Comparison of ENCODE assay signal across 12 cellular contexts in the genomic region with DNA sequence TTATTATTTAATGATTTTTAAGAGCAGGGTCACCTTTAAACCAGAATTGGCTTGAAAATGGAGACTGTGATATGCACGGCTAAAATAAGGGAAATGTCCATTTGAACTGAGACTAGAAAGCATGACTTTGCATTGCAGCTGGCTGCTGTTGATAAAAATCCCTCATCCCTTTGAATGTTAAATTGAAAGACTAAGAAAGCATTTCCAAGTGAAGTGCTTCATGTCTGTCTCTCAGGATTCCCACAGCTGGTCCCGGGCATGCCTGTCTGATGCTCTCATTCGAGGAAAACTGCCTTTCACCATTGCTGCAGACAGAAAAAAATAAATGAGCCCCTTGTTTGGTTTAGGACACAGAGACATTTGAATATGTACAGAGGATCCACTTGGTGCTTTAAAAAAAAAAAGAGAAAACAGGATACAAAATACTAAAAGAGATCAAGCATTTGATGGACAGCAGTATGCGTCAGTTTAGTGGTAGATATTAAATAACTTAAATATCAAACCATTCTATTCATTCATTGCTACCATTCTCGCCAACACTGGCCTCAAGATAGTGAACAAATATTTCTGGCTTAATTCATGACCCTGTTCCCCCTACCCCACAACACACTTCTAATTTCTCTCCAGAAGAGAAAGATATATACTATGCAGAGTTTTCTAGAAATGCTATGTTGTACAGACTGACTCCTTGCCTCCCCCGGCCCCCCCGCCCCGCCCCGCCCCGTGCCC. TPM values are rescaled to one million over a fixed set of nuclear protein-coding genes. Genes with fewer than 3 reads are reported as not detected.
DNase-seq lines count a peak whose midpoint lies in the region; ATAC-seq and TF ChIP-seq lines count a peak whose summit lies in the region.
"Had no signal": no experiment of that assay in that cellular context is flagged by ENCODE, and none has a peak within 500 bp of the region (broad histone marks: within the 10 kb centered on the region; RNA-seq: fewer than 3 reads in every experiment).

No MANE protein-coding gene starts in this region.

- TF ChIP-seq EP300 in sigmoid colon (IDR thresholded peaks at IDR 0.05) = no peak

- H3K36me3 ChIP-seq in OCI-LY1 (ENCODE audit: insufficient read depth, low read length) = no peaks in the 10 kb centered on the region
- no peaks in the 10 kb centered on the region for H3K36me3 ChIP-seq in BE2C
- no peaks in the 10 kb centered on the region for H3K36me3 ChIP-seq in sigmoid colon
- H3K36me3 ChIP-seq: adrenal gland, SJSA1 had no signal

- H3K4me3 Mint-ChIP-seq in immature natural killer cell = peak overlapping the region; percentile 59 to 83 (median 71)
- H3K4me3 Mint-ChIP-seq in stimulated activated naive B cell treated with anti-CD40 and anti-IgM and Interleukin-4, amounts not matched to agents 10 μg/mL and 1 μg/mL and 100 μg/mL, for 72 hours = peak overlapping the region; percentile 94 to 95

- no peaks in the 10 kb centered on the region for H3K9me3 ChIP-seq in OCI-LY1 (ENCODE audit: low read length)
- H3K9me3 ChIP-seq in BE2C = no peaks in the 10 kb centered on the region
- H3K9me3 ChIP-seq in sigmoid colon = no peaks in the 10 kb centered on the region
- H3K9me3 ChIP-seq: adrenal gland, SJSA1 had no signal

- no peaks in the 10 kb centered on the region for H3K79me2 ChIP-seq in OCI-LY1 (ENCODE audit: insufficient read depth, low read length)

- no peaks in the 10 kb centered on the region for H3K9me2 ChIP-seq in OCI-LY1 (ENCODE audit: low read depth, low read length)

- intact Hi-C loops in sigmoid colon (cut with DNase I) = no loop called here

- TF ChIP-seq CTCF in OCI-LY1 (IDR thresholded peaks at IDR 0.05; ENCODE audit: low read length) = no peak
- TF ChIP-seq CTCF in BE2C (IDR thresholded peaks at IDR 0.05; ENCODE audit: low read depth, low read length) = no peak
- TF ChIP-seq CTCF in sigmoid colon (IDR thresholded peaks at IDR 0.05) = no peak

- no peak for TF ChIP-seq POLR2A in sigmoid colon (IDR thresholded peaks at IDR 0.05)

- H3K36me3 Mint-ChIP-seq in immature natural killer cell = peaks cover 0 to 6% (median 3%) of the 10 kb centered on the region in 3 donors
- H3K36me3 Mint-ChIP-seq in stimulated activated naive B cell treated with anti-CD40 and anti-IgM and Interleukin-4, amounts not matched to agents 10 μg/mL and 1 μg/mL and 100 μg/mL, for 72 hours = peaks cover 41 to 70% of the 10 kb centered on the region in 2 donors

- H3K27ac Mint-ChIP-seq in immature natural killer cell = peak overlapping the region in 3 of 6 donors; percentile 17 to 54 (median 45)
- peak overlapping the region; percentile 96 for H3K27ac Mint-ChIP-seq in stimulated activated naive B cell treated with anti-CD40 and anti-IgM and Interleukin-4, amounts not matched to agents 10 μg/mL and 1 μg/mL and 100 μg/mL, for 72 hours

- WGBS in sigmoid colon, 2 donors = 50 to 66% methylated on average over 10 of the region's 10 CpGs

- peaks cover 31 to 32% of the 10 kb centered on the region in 2 donors for H3K4me1 Mint-ChIP-seq in immature natural killer cell
- peaks cover 45 to 80% of the 10 kb centered on the region in 2 donors for H3K4me1 Mint-ChIP-seq in stimulated activated naive B cell treated with anti-CD40 and anti-IgM and Interleukin-4, amounts not matched to agents 10 μg/mL and 1 μg/mL and 100 μg/mL, for 72 hours

- no peak overlapping the region for H2AFZ ChIP-seq in OCI-LY1 (ENCODE audit: low read length)

- H3K27me3 ChIP-seq in OCI-LY1 (ENCODE audit: insufficient read depth, low read length) (no peaks in the 10 kb centered on the region), BE2C (no peaks in the 10 kb centered on the region), sigmoid colon (no peaks in the 10 kb centered on the region)
- H3K27me3 ChIP-seq: adrenal gland, SJSA1 had no signal

- ATAC-seq in stimulated activated naive B cell treated with anti-CD40 and anti-IgM and Interleukin-4, amounts not matched to agents 10 μg/mL and 1 μg/mL and 100 μg/mL, for 72 hours (replicated peaks) = no peak

- H3K9me3 Mint-ChIP-seq in immature natural killer cell = no peaks in the 10 kb centered on the region
- no peaks in the 10 kb centered on the region for H3K9me3 Mint-ChIP-seq in stimulated activated naive B cell treated with anti-CD40 and anti-IgM and Interleukin-4, amounts not matched to agents 10 μg/mL and 1 μg/mL and 100 μg/mL, for 72 hours
- H3K9me3 Mint-ChIP-seq: activated CD4-positive, alpha-beta T cell treated with anti-CD3 and anti-CD28 coated beads, Interleukin-2, amount 10 ng/mL, durations not matched to agents 7 days and 5 days had no signal

- H3K27ac ChIP-seq in OCI-LY1 (ENCODE audit: low read depth, low read length, poor library complexity, severe bottlenecking) = peak overlapping the region; percentile 48
- no peak overlapping the region for H3K27ac ChIP-seq in sigmoid colon
- H3K27ac ChIP-seq: SJSA1 had no signal

- peak overlapping the region; percentile 83 for H3K4me2 ChIP-seq in OCI-LY1 (ENCODE audit: low read length)

- no peaks in the 10 kb centered on the region for H4K20me1 ChIP-seq in OCI-LY1 (ENCODE audit: insufficient read depth, low read length)

- H3F3A ChIP-seq in OCI-LY1 (ENCODE audit: insufficient read depth, low read length) = no peaks in the 10 kb centered on the region

- peak overlapping the region; percentile 54 for H3K9ac ChIP-seq in OCI-LY1 (ENCODE audit: low read length)

- H3K4me1 ChIP-seq in OCI-LY1 (ENCODE audit: insufficient read depth, low read length, severe bottlenecking) (peaks cover 44% of the 10 kb centered on the region), BE2C (no peaks in the 10 kb centered on the region), sigmoid colon (no peaks in the 10 kb centered on the region)
- H3K4me1 ChIP-seq: adrenal gland, SJSA1 had no signal

- DNase-seq in NOMO-1 treated with DMSO at 0.1 percent for 48 hours (lab: John Stamatoyannopoulos, UW; ENCODE audit: unreplicated experiment) (peak; percentile 24), NOMO-1 treated with dmso at 0.1 percent for 144 hours (lab: John Stamatoyannopoulos, UW; ENCODE audit: unreplicated experiment) (no peak), immature natural killer cell (no peak), BE2C (no peak), sigmoid colon (no peak), NCI-H748 treated with DMSO at 0.1 percent for 48 hours (lab: John Stamatoyannopoulos, UW) (no peak)
- no peak for DNase-seq in stimulated activated naive B cell treated with anti-CD40 and anti-IgM and Interleukin-4, amounts not matched to agents 10 μg/mL and 1 μg/mL and 100 μg/mL, for 72 hours
- DNase-seq: 8988T had no signal

- H3K27me3 Mint-ChIP-seq in immature natural killer cell (ENCODE audit: low read depth in 3 of 3) = peaks cover 5 to 7% (median 6%) of the 10 kb centered on the region in 3 donors
- no peaks in the 10 kb centered on the region for H3K27me3 Mint-ChIP-seq in stimulated activated naive B cell treated with anti-CD40 and anti-IgM and Interleukin-4, amounts not matched to agents 10 μg/mL and 1 μg/mL and 100 μg/mL, for 72 hours

- H3K4me3 ChIP-seq in OCI-LY1 (ENCODE audit: low read depth, low read length, poor library complexity, severe bottlenecking) = peak overlapping the region; percentile 59
- H3K4me3 ChIP-seq in BE2C (ENCODE audit: low read depth, low read length) = no peak overlapping the region
- no peak overlapping the region for H3K4me3 ChIP-seq in sigmoid colon
- H3K4me3 ChIP-seq: SJSA1 had no signal

RNA-seq across cellular contexts. Expression of gene TBC1D7, which starts 55.0 kb away (rescaled TPM):
- polyA plus RNA-seq in immature natural killer cell (10 to 100 TPM; 19.0 to 40.3 (median 23.5) TPM), sigmoid colon (10 to 100 TPM; 20.3 to 33.6 (median 24.0) TPM)
- polyA plus RNA-seq in BE2C (2012; ENCODE audit: insufficient read depth, insufficient read length, low read depth) = 30.4 TPM
- 10 to 100 TPM in 2 of 4 donors, 1 to 10 TPM in 2; 7.2 to 13.8 (median 11.2) TPM for total RNA-seq in sigmoid colon
